1 cellular context compared by ENCODE assay signal in genomic region chr17:29589524-29590260, GRCh38.
TF ChIP-seq lines count a peak whose summit lies in the region.

A gene with protein sequence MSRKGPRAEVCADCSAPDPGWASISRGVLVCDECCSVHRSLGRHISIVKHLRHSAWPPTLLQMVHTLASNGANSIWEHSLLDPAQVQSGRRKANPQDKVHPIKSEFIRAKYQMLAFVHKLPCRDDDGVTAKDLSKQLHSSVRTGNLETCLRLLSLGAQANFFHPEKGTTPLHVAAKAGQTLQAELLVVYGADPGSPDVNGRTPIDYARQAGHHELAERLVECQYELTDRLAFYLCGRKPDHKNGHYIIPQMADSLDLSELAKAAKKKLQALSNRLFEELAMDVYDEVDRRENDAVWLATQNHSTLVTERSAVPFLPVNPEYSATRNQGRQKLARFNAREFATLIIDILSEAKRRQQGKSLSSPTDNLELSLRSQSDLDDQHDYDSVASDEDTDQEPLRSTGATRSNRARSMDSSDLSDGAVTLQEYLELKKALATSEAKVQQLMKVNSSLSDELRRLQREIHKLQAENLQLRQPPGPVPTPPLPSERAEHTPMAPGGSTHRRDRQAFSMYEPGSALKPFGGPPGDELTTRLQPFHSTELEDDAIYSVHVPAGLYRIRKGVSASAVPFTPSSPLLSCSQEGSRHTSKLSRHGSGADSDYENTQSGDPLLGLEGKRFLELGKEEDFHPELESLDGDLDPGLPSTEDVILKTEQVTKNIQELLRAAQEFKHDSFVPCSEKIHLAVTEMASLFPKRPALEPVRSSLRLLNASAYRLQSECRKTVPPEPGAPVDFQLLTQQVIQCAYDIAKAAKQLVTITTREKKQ (minus strand): TSS chr17:29589648. CDS start chr17:29589378, 270 bp downstream.

TF ChIP-seq in SK-N-SH, 30 proteins besides CTCF, POLR2A, EP300 and RAD21 (continued from another document):
- no peak for TF ChIP-seq MEF2A (IDR thresholded peaks at IDR 0.05; ENCODE audit: borderline replicate concordance, low read depth)
- no peak for TF ChIP-seq SMC3 (IDR thresholded peaks at IDR 0.05; ENCODE audit: low read depth, low read length)
- TF ChIP-seq NRF1 (IDR thresholded peaks at IDR 0.05; ENCODE audit: low read depth, low read length) = peak; percentile 82
- no peak for TF ChIP-seq USF1 (IDR thresholded peaks at IDR 0.05; ENCODE audit: borderline replicate concordance, low read depth)
- no peak; the same call in 1 of the 2 replicates for TF ChIP-seq GABPA (IDR thresholded peaks at IDR 0.05; ENCODE audit: low read depth)
- peak; percentile 56; the same call in 1 of the 2 replicates for TF ChIP-seq MXI1 (IDR thresholded peaks at IDR 0.05; ENCODE audit: low read depth, low read length)
- TF ChIP-seq IRF3 (IDR thresholded peaks at IDR 0.05; ENCODE audit: low read depth, low read length) = no peak
- TF ChIP-seq, protein P1, sequence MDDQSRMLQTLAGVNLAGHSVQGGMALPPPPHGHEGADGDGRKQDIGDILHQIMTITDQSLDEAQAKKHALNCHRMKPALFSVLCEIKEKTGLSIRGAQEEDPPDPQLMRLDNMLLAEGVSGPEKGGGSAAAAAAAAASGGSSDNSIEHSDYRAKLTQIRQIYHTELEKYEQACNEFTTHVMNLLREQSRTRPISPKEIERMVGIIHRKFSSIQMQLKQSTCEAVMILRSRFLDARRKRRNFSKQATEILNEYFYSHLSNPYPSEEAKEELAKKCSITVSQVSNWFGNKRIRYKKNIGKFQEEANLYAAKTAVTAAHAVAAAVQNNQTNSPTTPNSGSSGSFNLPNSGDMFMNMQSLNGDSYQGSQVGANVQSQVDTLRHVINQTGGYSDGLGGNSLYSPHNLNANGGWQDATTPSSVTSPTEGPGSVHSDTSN (IDR thresholded peaks at IDR 0.05) = no peak
- TF ChIP-seq RFX5 (IDR thresholded peaks at IDR 0.05; ENCODE audit: low read length) = no peak
